21 cellular contexts compared by ENCODE assay signal in genomic region chr21:15207635-15208370, GRCh38.
DNase-seq lines count a peak whose midpoint lies in the region; ATAC-seq, FAIRE-seq and TF ChIP-seq lines count a peak whose summit lies in the region.
"Had no signal": no experiment of that assay in that cellular context is flagged by ENCODE, and none has a peak within 500 bp of the region (broad histone marks: within the 10 kb centered on the region; RNA-seq: fewer than 3 reads in every experiment).

No MANE protein-coding gene starts in this region.

- peaks cover 83% of the 10 kb centered on the region for H3K4me1 Mint-ChIP-seq in CD14-positive monocyte

- CTCF ChIA-PET in K562 (lab: Yijun Ruan, JAX; ENCODE audit: low intra/inter-chr PET ratio), result no interaction called here

- H3K4me3 ChIP-seq in K562 (no peak overlapping the region), neutrophil (ENCODE audit: low read depth in 1 of 2, low read length in 1 of 2) (no peak overlapping the region), subcutaneous abdominal adipose tissue (ENCODE audit: low read depth in 1 of 5, low read length in 5 of 5) (no peak overlapping the region)
- H3K4me3 ChIP-seq: BLaER1 treated with 17β-estradiol and CSF1 and Interleukin-3, amounts not matched to agents 10 nM and 100 nM; GM23338 had no signal

- H3K27me3 ChIP-seq in K562 (ENCODE audit: control insufficient read depth in 2 of 2, insufficient read depth in 2 of 2, low read length in 2 of 2) (peaks cover 0 to 3% of the 10 kb centered on the region in 2 experiments; a peak in 1 of 5 replicates), neutrophil (no peaks in the 10 kb centered on the region), subcutaneous abdominal adipose tissue (ENCODE audit: control insufficient read depth in 5 of 5, insufficient read depth in 4 of 5, low read length in 5 of 5) (no peaks in the 10 kb centered on the region)
- H3K27me3 ChIP-seq: BE2C; BLaER1 treated with 17β-estradiol and CSF1 and Interleukin-3, amounts not matched to agents 10 nM and 100 nM had no signal

- TF ChIP-seq CTCF in CD14-positive monocyte (IDR thresholded peaks at IDR 0.05) (no peak), K562 (IDR thresholded peaks at IDR 0.05 in 2 of 3, conservative IDR thresholded peaks at IDR 0.05 in 1 of 3; ENCODE audit: insufficient read depth in 2 of 3, low read depth in 1 of 3, low read length in 3 of 3) (no peak), neutrophil (IDR thresholded peaks at IDR 0.05) (no peak)

- H3K27me3 Mint-ChIP-seq in CD14-positive monocyte (ENCODE audit: low read depth in 3 of 3), result peaks cover 0 to 2% (median 0%) of the 10 kb centered on the region in 3 donors

- H3K9me1 ChIP-seq in K562 (ENCODE audit: control insufficient read depth, insufficient read depth, low read length), result no peaks in the 10 kb centered on the region

- no peaks in the 10 kb centered on the region for H3K36me3 Mint-ChIP-seq in CD14-positive monocyte
- no peaks in the 10 kb centered on the region for H3K36me3 Mint-ChIP-seq in activated naive CD4-positive, alpha-beta T cell treated with anti-CD3 and anti-CD28 coated beads, Interleukin-2, amount 50 U/mL, for 72 hours
- H3K36me3 Mint-ChIP-seq: CD4-positive, alpha-beta memory T cell had no signal

- no TSS peak for BruUV-seq in K562 (replicated peaks; lab: Mats Ljungman, UMichigan)

- intact Hi-C loops in CD14-positive monocyte (cut with micrococcal nuclease) (loop anchor here in 1 of 2 donors (5.0 to 10.0 kb wide), 2 partner anchors 141 to 477 kb away; no protein-coding TSS in a partner anchor), K562 (cut with micrococcal nuclease) (no loop called here)

- in situ Hi-C loops in K562 (cut with MboI), result no loop called here

- H3K79me2 ChIP-seq in K562 (ENCODE audit: control insufficient read depth, insufficient read depth, low read length), result no peaks in the 10 kb centered on the region

- peak overlapping the region; percentile 60 to 96 (median 95) for H3K27ac Mint-ChIP-seq in CD14-positive monocyte
- no peak overlapping the region for H3K27ac Mint-ChIP-seq in activated naive CD4-positive, alpha-beta T cell treated with anti-CD3 and anti-CD28 coated beads, Interleukin-2, amount 50 U/mL, for 72 hours
- H3K27ac Mint-ChIP-seq: GM23338, H9 had no signal

- DNase-seq in CD14-positive monocyte (ENCODE audit: low spot score), result no peak
- DNase-seq in K562 (ENCODE audit: extremely low read depth in 1 of 4, low spot score in 3 of 4), result no peak
- no peak for DNase-seq in activated naive CD4-positive, alpha-beta T cell treated with anti-CD3 and anti-CD28 coated beads, Interleukin-2, amount 50 U/mL, for 72 hours (ENCODE audit: low spot score in 2 of 2)
- DNase-seq in amygdala (lab: John Stamatoyannopoulos, UW), result no peak
- DNase-seq: AML-193; BE2C; Calu3; CD4-positive, alpha-beta memory T cell; COR-L47; DMS53; DMS79 treated with DMSO at 0.1 percent for 48 hours; GF-D8; H9 had no signal

- no peak for TF ChIP-seq POLR2A in K562 (conservative IDR thresholded peaks at IDR 0.05)

- H3K4me3 Mint-ChIP-seq in CD14-positive monocyte, result no peak overlapping the region
- H3K4me3 Mint-ChIP-seq: CD4-positive, alpha-beta memory T cell; GM23338; H9 had no signal

- H3K4me1 ChIP-seq in K562 (replicated peaks in 1 of 2; ENCODE audit: control insufficient read depth in 2 of 2, insufficient read depth in 2 of 2, low read length in 2 of 2) (no peaks in the 10 kb centered on the region; a peak in 2 of 5 replicates), neutrophil (ENCODE audit: control insufficient read depth in 1 of 2, insufficient read depth in 1 of 2, low read depth in 1 of 2, low read length in 1 of 2) (peaks cover 71% of the 10 kb centered on the region in 2 experiments), subcutaneous abdominal adipose tissue (ENCODE audit: control insufficient read depth in 5 of 5, insufficient read depth in 5 of 5, low read length in 5 of 5) (peaks cover 0 to 57% (median 50%) of the 10 kb centered on the region in 5 donors)

- no peak overlapping the region for H3K4me2 ChIP-seq in K562 (ENCODE audit: insufficient read depth, low read length)
- H3K4me2 ChIP-seq: GM23338 had no signal

- 24% methylated on average over 13 of the region's 13 CpGs for WGBS in K562 (ENCODE audit: insufficient coverage, low coverage, missing lambda C conversion rate)

- H3K9ac ChIP-seq in K562 (ENCODE audit: insufficient read depth in 1 of 2, low read depth in 2 of 2, low read length in 2 of 2) (no peak overlapping the region), subcutaneous abdominal adipose tissue (ENCODE audit: low read length in 5 of 5) (no peak overlapping the region)

- H4K20me1 ChIP-seq in K562 (replicated peaks; ENCODE audit: control insufficient read depth, insufficient read depth, low read length), result no peaks in the 10 kb centered on the region
- H4K20me1 ChIP-seq: BLaER1 treated with 17β-estradiol and CSF1 and Interleukin-3, amounts not matched to agents 10 nM and 100 nM had no signal

- H3K27ac ChIP-seq in K562 (ENCODE audit: extremely low read depth, low read depth, low read length) (no peak overlapping the region), neutrophil (peak overlapping the region; percentile 80), subcutaneous abdominal adipose tissue (ENCODE audit: low read depth, low read length) (peak overlapping the region; percentile 70)

- H2AFZ ChIP-seq in K562 (ENCODE audit: low read depth, low read length), result no peak overlapping the region
- H2AFZ ChIP-seq: GM23338 had no signal

- FAIRE-seq in K562 (lab: Jason Lieb, UNC), result no peak
- FAIRE-seq: GM12891, GM19239 had no signal

- no peak for TF ChIP-seq EP300 in K562 (IDR thresholded peaks at IDR 0.05; ENCODE audit: low read length)

- no peaks in the 10 kb centered on the region for H3K9me3 Mint-ChIP-seq in CD14-positive monocyte
- peaks cover 0 to 5% of the 10 kb centered on the region in 2 donors for H3K9me3 Mint-ChIP-seq in activated naive CD4-positive, alpha-beta T cell treated with anti-CD3 and anti-CD28 coated beads, Interleukin-2, amount 50 U/mL, for 72 hours
- H3K9me3 Mint-ChIP-seq: CD4-positive, alpha-beta memory T cell; GM23338; H9 had no signal

- ATAC-seq in K562 (no peak), GM18519 (IDR thresholded peaks at IDR 0.05; ENCODE audit: low FRiP score, unreplicated experiment) (no peak)
- no peak for ATAC-seq in activated naive CD4-positive, alpha-beta T cell treated with anti-CD3 and anti-CD28 coated beads, Interleukin-2, amount 50 U/mL, for 72 hours
- ATAC-seq: GM23338, HCT116 had no signal

- TF ChIP-seq RAD21 in K562 (CRISPR knock-in tag; conservative IDR thresholded peaks at IDR 0.05 in 1 of 2, IDR thresholded peaks at IDR 0.05 in 1 of 2), result no peak

- H3K9me3 ChIP-seq in K562 (replicated peaks; ENCODE audit: control insufficient read depth, insufficient read depth, low read depth, low read length) (no peaks in the 10 kb centered on the region), neutrophil (no peaks in the 10 kb centered on the region), subcutaneous abdominal adipose tissue (ENCODE audit: control insufficient read depth in 5 of 5, low read length in 5 of 5) (no peaks in the 10 kb centered on the region)
- H3K9me3 ChIP-seq: BE2C had no signal

- POLR2A ChIA-PET in K562 (lab: Yijun Ruan, JAX), result interaction anchor here (1.2 kb wide), 1 partner anchor 13 kb away, joined by 3 read pairs; no protein-coding TSS in a partner anchor

- H3K36me3 ChIP-seq in K562 (ENCODE audit: control insufficient read depth, insufficient read depth, low read length), result no peaks in the 10 kb centered on the region
- H3K36me3 ChIP-seq in neutrophil, result no peaks in the 10 kb centered on the region
- H3K36me3 ChIP-seq in subcutaneous abdominal adipose tissue (ENCODE audit: control insufficient read depth in 5 of 5, insufficient read depth in 5 of 5, low read length in 5 of 5), result no peaks in the 10 kb centered on the region
- H3K36me3 ChIP-seq: BE2C; BLaER1 treated with 17β-estradiol and CSF1 and Interleukin-3, amounts not matched to agents 10 nM and 100 nM had no signal

TF ChIP-seq in K562, 482 proteins besides CTCF, POLR2A, EP300 and RAD21:
- TF ChIP-seq SETDB1 (IDR thresholded peaks at IDR 0.05; ENCODE audit: low read length) (no peak), NFRKB (IDR thresholded peaks at IDR 0.05; ENCODE audit: low read depth) (no peak), SP1 (CRISPR knock-in tag; IDR thresholded peaks at IDR 0.05) (no peak), ADNP (tag; IDR thresholded peaks at IDR 0.05) (0 out of 2 replicates have a peak, but pooled peaks have one; percentile 26), CGGBP1 (CRISPR knock-in tag; IDR thresholded peaks at IDR 0.05) (no peak), RBM25 (IDR thresholded peaks at IDR 0.05; ENCODE audit: low read depth, low read length, severe bottlenecking) (peak; percentile 69), POLR2H (tag; IDR thresholded peaks at IDR 0.05; ENCODE audit: low read depth) (no peak), ARHGAP35 (IDR thresholded peaks at IDR 0.05; ENCODE audit: partially characterized antibody) (no peak), ZNF263 (CRISPR knock-in tag; IDR thresholded peaks at IDR 0.05; ENCODE audit: borderline replicate concordance) (no peak), ZNF668 (CRISPR knock-in tag; IDR thresholded peaks at IDR 0.05) (no peak), ZNF316 (IDR thresholded peaks at IDR 0.05) (no peak)

Comparison
In these comparisons a context has a peak if more than half of its experiments do, and no peak if none do; other contexts are left out.
1. H3K27ac Mint-ChIP-seq: peak in CD14-positive monocyte (7 of 7); none in activated naive CD4-positive, alpha-beta T cell treated with anti-CD3 and anti-CD28 coated beads, Interleukin-2, amount 50 U/mL, for 72 hours (0 of 2).